ENCODE assay signal across 8 cellular contexts in the genomic region with DNA sequence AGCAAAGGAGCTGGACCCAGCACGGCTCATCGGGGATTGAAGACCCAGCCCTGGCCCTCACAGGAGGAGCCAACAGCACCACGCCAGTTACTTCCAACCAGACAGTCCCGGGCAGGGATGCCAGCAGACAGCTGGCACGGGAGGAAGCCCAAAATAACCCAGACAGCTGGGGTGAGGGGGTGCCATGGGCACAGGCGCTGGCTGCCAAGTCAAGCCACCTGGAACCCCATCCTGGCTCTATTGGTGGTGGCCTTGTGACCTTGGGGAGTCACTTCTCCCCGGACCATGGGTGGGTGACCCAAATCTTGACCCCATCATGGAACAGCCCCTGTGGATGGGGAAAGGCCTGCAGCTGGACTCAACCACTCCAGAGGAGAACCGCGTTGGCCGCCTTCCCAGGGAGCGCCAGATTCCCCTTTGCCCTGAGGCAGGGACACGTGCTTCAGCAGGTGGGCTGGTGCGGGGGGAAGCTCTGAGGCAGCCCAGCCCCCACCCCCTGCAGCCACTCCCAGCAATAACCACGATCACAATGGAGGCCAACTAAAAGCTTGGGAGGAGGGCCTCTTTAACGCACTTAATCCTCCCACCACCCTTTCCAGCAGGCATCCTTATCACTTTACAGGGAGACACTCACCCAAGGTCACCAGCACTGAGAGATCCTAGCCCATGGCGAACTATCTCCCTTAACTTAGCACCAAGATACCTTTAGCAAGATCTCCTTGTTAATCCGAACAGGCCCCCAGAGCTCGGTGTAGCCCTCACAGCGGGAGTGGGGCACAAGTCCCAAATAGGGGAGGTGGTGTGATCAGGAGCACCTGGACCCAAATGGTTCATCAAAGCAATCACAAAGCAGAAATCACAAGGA. TPM values are rescaled to one million over a fixed set of nuclear protein-coding genes. Genes with fewer than 3 reads are reported as not detected.
DNase-seq lines count a peak whose midpoint lies in the region; ATAC-seq and TF ChIP-seq lines count a peak whose summit lies in the region.

No MANE protein-coding gene starts in this region.

- no peaks in the 10 kb centered on the region for H3K27me3 Mint-ChIP-seq in naive B cell

- H3K27me3 ChIP-seq in AG04450 (ENCODE audit: control insufficient read depth, insufficient read depth, low read length): no peaks in the 10 kb centered on the region
- no peaks in the 10 kb centered on the region for H3K27me3 ChIP-seq in Karpas-422 (ENCODE audit: low read length)

- H3K27ac Mint-ChIP-seq in naive B cell: peak overlapping the region in 5 of 6 donors; percentile 51 to 94 (median 85)

- POLR2A ChIA-PET in AG04450 (lab: Yijun Ruan, JAX): interaction anchor here (0.7 to 6.1 kb wide), 3 partner anchors 13 to 58 kb away, joined by 3 to 58 read pairs (median 6); no protein-coding TSS in a partner anchor

- H2AFZ ChIP-seq in Karpas-422 (ENCODE audit: low read length): no peak overlapping the region

- H3K9me3 Mint-ChIP-seq in naive B cell: no peaks in the 10 kb centered on the region

- TF ChIP-seq CTCF in AG04450 (IDR thresholded peaks at IDR 0.05; ENCODE audit: low read depth, low read length): no peak

- H3K27ac ChIP-seq in AG04450 (ENCODE audit: low read depth, low read length) (peak overlapping the region; percentile 57), Karpas-422 (ENCODE audit: low read length) (no peak overlapping the region), epithelial cell of prostate (peak overlapping the region; percentile 100)

- H3K79me2 ChIP-seq in Karpas-422 (ENCODE audit: low read length): no peaks in the 10 kb centered on the region

- H3K9me2 ChIP-seq in Karpas-422 (replicated peaks; ENCODE audit: insufficient read depth, low read length): no peaks in the 10 kb centered on the region

- H3K9me3 ChIP-seq in AG04450 (ENCODE audit: control insufficient read depth, insufficient read depth, low read length): no peaks in the 10 kb centered on the region; the same call in 1 of the 2 replicates
- no peaks in the 10 kb centered on the region for H3K9me3 ChIP-seq in Karpas-422 (ENCODE audit: low read length)

- H3K4me3 ChIP-seq in AG04450 (ENCODE audit: low read depth, low read length): peak overlapping the region; percentile 63
- no peak overlapping the region for H3K4me3 ChIP-seq in Karpas-422 (ENCODE audit: low read length)

- peak overlapping the region; percentile 49 to 84 (median 77) for H3K4me3 Mint-ChIP-seq in naive B cell

- DNase-seq in AG04450 (ENCODE audit: low read depth, low spot score) (no peak), Karpas-422 (peak; percentile 38), SK-N-DZ (ENCODE audit: low spot score) (peak; percentile 79), epithelial cell of prostate (ENCODE audit: low read depth, low spot score) (no peak), naive B cell (no peak), hepatic stellate cell (ENCODE audit: low spot score) (no peak)

- H4K20me1 ChIP-seq in Karpas-422 (ENCODE audit: insufficient read depth, low read depth, low read length): peaks cover 4% of the 10 kb centered on the region; the same call in 1 of the 2 replicates

- ATAC-seq in naive B cell (ENCODE audit: low read depth in 2 of 2) (no peak), GM21825 (IDR thresholded peaks at IDR 0.05; ENCODE audit: unreplicated experiment) (no peak), HG03439 (IDR thresholded peaks at IDR 0.05; ENCODE audit: unreplicated experiment) (no peak)

- no peak overlapping the region for H3K4me2 ChIP-seq in Karpas-422 (ENCODE audit: low read depth, low read length, poor library complexity, severe bottlenecking)

- no peaks in the 10 kb centered on the region for H3K36me3 Mint-ChIP-seq in naive B cell

- CTCF ChIA-PET in AG04450 (lab: Charles Lee): interaction anchor here (1.0 to 7.0 kb wide), 4 partner anchors 9 to 120 kb away, joined by 3 to 143 read pairs (median 36); a partner anchor contains a TSS

- peaks cover 37 to 56% (median 43%) of the 10 kb centered on the region in 3 donors for H3K4me1 Mint-ChIP-seq in naive B cell

- H3K36me3 ChIP-seq in Karpas-422 (ENCODE audit: insufficient read depth, low read length): no peaks in the 10 kb centered on the region

- no peak overlapping the region for H3K9ac ChIP-seq in Karpas-422 (ENCODE audit: low read length)

- peaks cover 60% of the 10 kb centered on the region for H3K4me1 ChIP-seq in Karpas-422 (ENCODE audit: low read length)

RNA-seq across cellular contexts. Expression of a gene that starts 4.7 kb away (rescaled TPM):
- polyA plus RNA-seq in AG04450 (2011; rRNA removed): 5.3 TPM in 2 replicates
- polyA minus RNA-seq in AG04450 (2011; rRNA and poly(A)+ RNA removed): 10.3 and 14.6 TPM in 2 replicates
- 7.2 and 17.5 TPM in 2 replicates for total RNA-seq in Karpas-422 (2014; rRNA removed; shearing (Covaris generic); ENCODE audit: low replicate concordance)
- polyA plus RNA-seq in SK-N-DZ (2014; cell fraction: cytosol; rRNA removed): 0.90 and 3.7 TPM in 2 replicates
- 57.6 and 75.5 TPM in 2 replicates for polyA plus RNA-seq in SK-N-DZ (2014; cell fraction: nucleus; rRNA removed)
- polyA plus RNA-seq in naive B cell (ENCODE audit: low read depth in 6 of 6): 10 to 100 TPM; 40.2 to 63.9 (median 50.2) TPM

RNA-seq across cellular contexts. Expression of a gene that starts 5.6 kb away (rescaled TPM):
- polyA plus RNA-seq in AG04450 (2011; rRNA removed) (1.1 and 1.6 TPM in 2 replicates), naive B cell (ENCODE audit: low read depth in 6 of 6) (1 to 10 TPM in 2 of 6 donors, under 1 TPM in 4; 0.64 to 3.0 (median 0.91) TPM)
- polyA minus RNA-seq in AG04450 (2011; rRNA and poly(A)+ RNA removed): 3.4 and 3.5 TPM in 2 replicates
- total RNA-seq in Karpas-422 (2014; rRNA removed; shearing (Covaris generic); ENCODE audit: low replicate concordance): 2.1 and 2.3 TPM in 2 replicates
- polyA plus RNA-seq in SK-N-DZ (2014; cell fraction: cytosol; rRNA removed): 3.3 and 4.6 TPM in 2 replicates
- 3.4 and 6.6 TPM in 2 replicates for polyA plus RNA-seq in SK-N-DZ (2014; cell fraction: nucleus; rRNA removed)

Comparison
In these comparisons a context has a peak if more than half of its experiments do, and no peak if none do; other contexts are left out.
1. DNase-seq: peak in Karpas-422 (single experiment) and SK-N-DZ (single experiment); none in AG04450 (single experiment), epithelial cell of prostate (single experiment), naive B cell (single experiment) and hepatic stellate cell (single experiment).